1 cellular context compared by ENCODE assay signal in genomic region chr3:134353831-134354611, GRCh38.
TF ChIP-seq lines count a peak whose summit lies in the region.

No MANE protein-coding gene starts in this region.

TF ChIP-seq in HepG2, 621 proteins besides CTCF, POLR2A, EP300 and RAD21 (continued from another document):
- TF ChIP-seq HIC2 (CRISPR knock-in tag; IDR thresholded peaks at IDR 0.05; ENCODE audit: low read depth), result 0 out of 2 replicates have a peak, but pooled peaks have one; percentile 18
- TF ChIP-seq, protein P1, sequence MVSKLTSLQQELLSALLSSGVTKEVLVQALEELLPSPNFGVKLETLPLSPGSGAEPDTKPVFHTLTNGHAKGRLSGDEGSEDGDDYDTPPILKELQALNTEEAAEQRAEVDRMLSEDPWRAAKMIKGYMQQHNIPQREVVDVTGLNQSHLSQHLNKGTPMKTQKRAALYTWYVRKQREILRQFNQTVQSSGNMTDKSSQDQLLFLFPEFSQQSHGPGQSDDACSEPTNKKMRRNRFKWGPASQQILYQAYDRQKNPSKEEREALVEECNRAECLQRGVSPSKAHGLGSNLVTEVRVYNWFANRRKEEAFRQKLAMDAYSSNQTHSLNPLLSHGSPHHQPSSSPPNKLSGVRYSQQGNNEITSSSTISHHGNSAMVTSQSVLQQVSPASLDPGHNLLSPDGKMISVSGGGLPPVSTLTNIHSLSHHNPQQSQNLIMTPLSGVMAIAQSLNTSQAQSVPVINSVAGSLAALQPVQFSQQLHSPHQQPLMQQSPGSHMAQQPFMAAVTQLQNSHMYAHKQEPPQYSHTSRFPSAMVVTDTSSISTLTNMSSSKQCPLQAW (CRISPR knock-in tag; IDR thresholded peaks at IDR 0.05), result 0 out of 2 replicates have a peak, but pooled peaks have one; percentile 38
- no peak for TF ChIP-seq ZNF431 (CRISPR knock-in tag; IDR thresholded peaks at IDR 0.05; ENCODE audit: borderline replicate concordance, low read depth)
- TF ChIP-seq ZNF382 (CRISPR knock-in tag; IDR thresholded peaks at IDR 0.05; ENCODE audit: borderline replicate concordance), result no peak
- peak; percentile 45; the same call in 1 of the 2 replicates for TF ChIP-seq POLR2G (IDR thresholded peaks at IDR 0.05; ENCODE audit: low read depth, low read length)
- TF ChIP-seq HES4 (CRISPR knock-in tag; IDR thresholded peaks at IDR 0.05; ENCODE audit: borderline replicate concordance), result no peak
- TF ChIP-seq, protein P2, sequence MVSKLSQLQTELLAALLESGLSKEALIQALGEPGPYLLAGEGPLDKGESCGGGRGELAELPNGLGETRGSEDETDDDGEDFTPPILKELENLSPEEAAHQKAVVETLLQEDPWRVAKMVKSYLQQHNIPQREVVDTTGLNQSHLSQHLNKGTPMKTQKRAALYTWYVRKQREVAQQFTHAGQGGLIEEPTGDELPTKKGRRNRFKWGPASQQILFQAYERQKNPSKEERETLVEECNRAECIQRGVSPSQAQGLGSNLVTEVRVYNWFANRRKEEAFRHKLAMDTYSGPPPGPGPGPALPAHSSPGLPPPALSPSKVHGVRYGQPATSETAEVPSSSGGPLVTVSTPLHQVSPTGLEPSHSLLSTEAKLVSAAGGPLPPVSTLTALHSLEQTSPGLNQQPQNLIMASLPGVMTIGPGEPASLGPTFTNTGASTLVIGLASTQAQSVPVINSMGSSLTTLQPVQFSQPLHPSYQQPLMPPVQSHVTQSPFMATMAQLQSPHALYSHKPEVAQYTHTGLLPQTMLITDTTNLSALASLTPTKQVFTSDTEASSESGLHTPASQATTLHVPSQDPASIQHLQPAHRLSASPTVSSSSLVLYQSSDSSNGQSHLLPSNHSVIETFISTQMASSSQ (IDR thresholded peaks at IDR 0.05; ENCODE audit: low read depth), result peak; percentile 58; the same call in 1 of the 2 replicates
- TF ChIP-seq, protein P2 (CRISPR knock-in tag; IDR thresholded peaks at IDR 0.05; ENCODE audit: borderline replicate concordance), result 0 out of 2 replicates have a peak, but pooled peaks have one; percentile 25
- TF ChIP-seq PRMT3 (CRISPR knock-in tag; IDR thresholded peaks at IDR 0.05; ENCODE audit: borderline replicate concordance, low read depth), result 0 out of 2 replicates have a peak, but pooled peaks have one; percentile 52
TF ChIP-seq in HepG2: peak in this region for 8.
